10 cellular contexts compared by ENCODE assay signal in the genomic region with DNA sequence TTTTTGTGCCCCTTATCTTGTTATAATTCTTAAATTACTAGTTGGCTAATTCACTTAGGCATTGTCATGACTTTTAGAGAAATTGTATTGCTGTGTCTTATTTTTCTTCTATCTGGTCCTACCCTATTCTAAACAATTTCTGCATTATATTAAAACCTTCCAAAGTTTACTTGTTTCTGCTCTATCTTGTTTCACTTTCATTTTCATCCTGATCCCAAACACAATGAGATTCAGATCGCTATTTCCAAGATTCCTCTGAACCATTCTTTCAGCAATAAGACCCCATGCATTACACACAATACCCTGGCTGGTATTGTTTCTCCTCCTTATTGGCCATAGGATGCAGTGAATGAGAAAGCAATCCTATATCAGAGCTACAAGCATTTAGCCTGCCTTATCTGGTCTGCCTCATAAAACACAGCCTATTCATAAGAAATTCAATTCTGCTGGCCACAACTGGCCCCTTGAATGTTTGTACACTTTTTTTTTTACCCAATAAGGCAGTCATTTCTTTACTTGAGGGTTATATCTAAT.
DNase-seq lines count a peak whose midpoint lies in the region; ATAC-seq and TF ChIP-seq lines count a peak whose summit lies in the region.
"Had no signal": no experiment of that assay in that cellular context is flagged by ENCODE, and none has a peak within 500 bp of the region (broad histone marks: within the 10 kb centered on the region; RNA-seq: fewer than 3 reads in every experiment).

No MANE protein-coding gene starts in this region.

- TF ChIP-seq CTCF in hepatocyte (IDR thresholded peaks at IDR 0.05; ENCODE audit: poor library complexity) (no peak), esophagus muscularis mucosa (IDR thresholded peaks at IDR 0.05) (no peak)

- TF ChIP-seq EP300 in esophagus muscularis mucosa (IDR thresholded peaks at IDR 0.05) = no peak

- TF ChIP-seq POLR2A in esophagus muscularis mucosa (IDR thresholded peaks at IDR 0.05; ENCODE audit: low read depth) = no peak

- H3K36me3 ChIP-seq in SJSA1 (no peaks in the 10 kb centered on the region), hepatocyte (replicated peaks; ENCODE audit: insufficient read depth, low read depth) (no peaks in the 10 kb centered on the region), esophagus muscularis mucosa (no peaks in the 10 kb centered on the region)

- peak overlapping the region; percentile 9 for H3K4me3 Mint-ChIP-seq in stimulated activated effector memory CD8-positive, alpha-beta T cell treated with anti-CD3 and anti-CD28 coated beads, Interleukin-12 subunit alpha, Interleukin-12 subunit beta, amount 100 ng/mL, for 72 hours

- H3K27me3 ChIP-seq in SJSA1 (replicated peaks) (no peaks in the 10 kb centered on the region), hepatocyte (no peaks in the 10 kb centered on the region), esophagus muscularis mucosa (no peaks in the 10 kb centered on the region)

- peaks cover 10% of the 10 kb centered on the region for H3K4me1 Mint-ChIP-seq in stimulated activated effector memory CD8-positive, alpha-beta T cell treated with anti-CD3 and anti-CD28 coated beads, Interleukin-12 subunit alpha, Interleukin-12 subunit beta, amount 100 ng/mL, for 72 hours

- peak overlapping the region; percentile 44 for H3K4me2 ChIP-seq in hepatocyte

- WGBS in hepatocyte (ENCODE audit: low lambda C conversion rate, missing lambda C conversion rate) = 84% methylated on average over 1 of the region's 1 CpG
- 58% methylated on average over 1 of the region's 1 CpG for WGBS in esophagus muscularis mucosa

- H3K4me1 ChIP-seq in SJSA1 (replicated peaks) = no peaks in the 10 kb centered on the region
- H3K4me1 ChIP-seq in hepatocyte (ENCODE audit: insufficient read depth) = no peaks in the 10 kb centered on the region
- no peaks in the 10 kb centered on the region for H3K4me1 ChIP-seq in esophagus muscularis mucosa

- H3K9me3 ChIP-seq in SJSA1 (replicated peaks) (no peaks in the 10 kb centered on the region), hepatocyte (ENCODE audit: low read depth) (no peaks in the 10 kb centered on the region), esophagus muscularis mucosa (peaks cover 0 to 9% (median 0%) of the 10 kb centered on the region in 4 donors)

- no peak for ATAC-seq in stimulated activated effector memory CD8-positive, alpha-beta T cell treated with anti-CD3 and anti-CD28 coated beads, Interleukin-12 subunit alpha, Interleukin-12 subunit beta, amount 100 ng/mL, for 72 hours
- ATAC-seq in GM19455 (IDR thresholded peaks at IDR 0.05; ENCODE audit: unreplicated experiment) = no peak

- H2AFZ ChIP-seq in hepatocyte = no peak overlapping the region

- H3K4me3 ChIP-seq in SJSA1 (peak overlapping the region; percentile 16; the same call in 1 of the 2 replicates), hepatocyte (no peak overlapping the region), esophagus muscularis mucosa (peak overlapping the region in 2 of 4 donors; percentile 10 to 44)

- intact Hi-C loops in esophagus muscularis mucosa (cut with DNase I) = no loop called here

- no peak overlapping the region for H3K27ac Mint-ChIP-seq in stimulated activated effector memory CD8-positive, alpha-beta T cell treated with anti-CD3 and anti-CD28 coated beads, Interleukin-12 subunit alpha, Interleukin-12 subunit beta, amount 100 ng/mL, for 72 hours

- H3K27ac ChIP-seq in SJSA1 (no peak overlapping the region), hepatocyte (no peak overlapping the region), esophagus muscularis mucosa (replicated peaks in 1 of 4) (no peak overlapping the region)

- H3K79me2 ChIP-seq in hepatocyte = no peaks in the 10 kb centered on the region

- no peaks in the 10 kb centered on the region for H3K9me2 ChIP-seq in hepatocyte (replicated peaks; ENCODE audit: insufficient read depth)

- H4K20me1 ChIP-seq in hepatocyte (ENCODE audit: insufficient read depth, poor library complexity, severe bottlenecking) = no peaks in the 10 kb centered on the region

- H3K9me3 Mint-ChIP-seq in stimulated activated effector memory CD8-positive, alpha-beta T cell treated with anti-CD3 and anti-CD28 coated beads, Interleukin-12 subunit alpha, Interleukin-12 subunit beta, amount 100 ng/mL, for 72 hours = peaks cover 3% of the 10 kb centered on the region

- DNase-seq in GM03348 (ENCODE audit: low spot score) (peak; percentile 13), SJSA1 (ENCODE audit: low read depth in 1 of 2, low spot score in 2 of 2) (peak in 1 of 2 experiments; percentile 2), hepatocyte (ENCODE audit: low spot score) (no peak), esophagus muscularis mucosa (ENCODE audit: extremely low spot score) (no peak), NK-92 (lab: John Stamatoyannopoulos, UW; ENCODE audit: unreplicated experiment) (no peak)
- no peak for DNase-seq in stimulated activated effector memory CD8-positive, alpha-beta T cell treated with anti-CD3 and anti-CD28 coated beads, Interleukin-12 subunit alpha, Interleukin-12 subunit beta, amount 100 ng/mL, for 72 hours (ENCODE audit: low spot score in 2 of 2)
- DNase-seq: activated CD4-positive, alpha-beta T cell treated with anti-CD3 and anti-CD28 coated beads for 48 hours; head of caudate nucleus; NCI-H1048 had no signal

- no peaks in the 10 kb centered on the region for H3K36me3 Mint-ChIP-seq in stimulated activated effector memory CD8-positive, alpha-beta T cell treated with anti-CD3 and anti-CD28 coated beads, Interleukin-12 subunit alpha, Interleukin-12 subunit beta, amount 100 ng/mL, for 72 hours
